22 cellular contexts compared by ENCODE assay signal in the genomic region with DNA sequence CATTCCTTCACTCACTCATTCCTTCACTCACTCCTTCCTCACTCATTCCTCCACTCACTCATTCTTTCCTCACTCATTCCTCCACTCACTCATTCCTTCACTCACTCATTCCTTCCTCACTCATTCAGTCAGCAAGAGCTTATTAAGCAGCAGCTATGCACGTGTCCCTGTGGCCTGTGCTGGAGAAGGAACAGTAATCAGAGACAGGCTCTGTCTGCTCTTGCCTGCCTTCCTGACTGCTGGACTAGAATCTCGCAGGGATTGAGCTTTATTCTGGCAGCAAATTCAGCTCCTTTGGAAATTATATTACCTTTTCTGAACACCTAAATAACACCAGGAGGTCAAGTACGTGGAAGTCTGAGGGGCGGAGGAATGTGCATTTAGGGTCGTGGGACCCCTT.
DNase-seq lines count a peak whose midpoint lies in the region; ATAC-seq and TF ChIP-seq lines count a peak whose summit lies in the region.
"Had no signal": no experiment of that assay in that cellular context is flagged by ENCODE, and none has a peak within 500 bp of the region (broad histone marks: within the 10 kb centered on the region; RNA-seq: fewer than 3 reads in every experiment).

No MANE protein-coding gene starts in this region.

- H4K91ac ChIP-seq in neuronal stem cell (ENCODE audit: low read depth, low read length, poor library complexity), result no peak overlapping the region

- H2AFZ ChIP-seq in neuronal stem cell (ENCODE audit: low read length), result no peak overlapping the region
- H2AFZ ChIP-seq: GM23338 had no signal

- H2BK12ac ChIP-seq in neuronal stem cell (ENCODE audit: low read length), result no peak overlapping the region

- H3K36me3 ChIP-seq in HEK293 (ENCODE audit: control insufficient read depth in 2 of 2, insufficient read depth in 1 of 2, low read length in 2 of 2), result no peaks in the 10 kb centered on the region
- H3K36me3 ChIP-seq in neuronal stem cell (replicated peaks in 1 of 2; ENCODE audit: control insufficient read depth in 2 of 2, insufficient read depth in 2 of 2, low read length in 2 of 2), result no peaks in the 10 kb centered on the region
- H3K36me3 ChIP-seq in gastrocnemius medialis, result no peaks in the 10 kb centered on the region
- H3K36me3 ChIP-seq in skeletal muscle tissue (ENCODE audit: control insufficient read depth in 3 of 3, insufficient read depth in 3 of 3, low read length in 3 of 3), result no peaks in the 10 kb centered on the region
- H3K36me3 ChIP-seq: BE2C; BLaER1 treated with 17β-estradiol and CSF1 and Interleukin-3, amounts not matched to agents 10 nM and 100 nM had no signal

- POLR2A ChIA-PET in HEK293 (lab: Yijun Ruan, JAX), result no interaction called here

- H3K4me1 ChIP-seq in HEK293 (ENCODE audit: control insufficient read depth, insufficient read depth, low read length), result no peaks in the 10 kb centered on the region
- peaks cover 3 to 20% of the 10 kb centered on the region in 2 donors for H3K4me1 ChIP-seq in neuronal stem cell (ENCODE audit: control insufficient read depth in 2 of 2, insufficient read depth in 1 of 2, low read depth in 1 of 2, low read length in 2 of 2)
- peaks cover 39 to 40% of the 10 kb centered on the region in 2 donors for H3K4me1 ChIP-seq in gastrocnemius medialis
- H3K4me1 ChIP-seq in skeletal muscle tissue (ENCODE audit: control insufficient read depth in 3 of 3, insufficient read depth in 3 of 3, low read length in 3 of 3), result peaks cover 30 to 40% (median 36%) of the 10 kb centered on the region in 3 donors

- no peak overlapping the region for H3K23ac ChIP-seq in neuronal stem cell (ENCODE audit: low read depth, low read length, poor library complexity)

- no peak overlapping the region for H4K8ac ChIP-seq in neuronal stem cell (ENCODE audit: low read depth, low read length)

- H3K18ac ChIP-seq in neuronal stem cell (ENCODE audit: low read length), result no peak overlapping the region

- H3K4ac ChIP-seq in neuronal stem cell (ENCODE audit: low read length), result no peak overlapping the region

- no peak overlapping the region for H3K4me3 ChIP-seq in HEK293 (ENCODE audit: low read depth, low read length)
- no peak overlapping the region for H3K4me3 ChIP-seq in neuronal stem cell (ENCODE audit: low read length in 2 of 2)
- H3K4me3 ChIP-seq in gastrocnemius medialis, result peak overlapping the region; percentile 24 to 43 (median 30)
- H3K4me3 ChIP-seq in skeletal muscle tissue (ENCODE audit: low read length in 3 of 3), result peak overlapping the region; percentile 51 to 60 (median 58)
- H3K4me3 ChIP-seq: A549; BLaER1 treated with 17β-estradiol and CSF1 and Interleukin-3, amounts not matched to agents 10 nM and 100 nM; GM23338 had no signal

- no peak overlapping the region for H3K9ac ChIP-seq in neuronal stem cell (ENCODE audit: low read depth, low read length, poor library complexity)
- H3K9ac ChIP-seq in skeletal muscle tissue (ENCODE audit: low read depth in 1 of 3, low read length in 3 of 3), result peak overlapping the region; percentile 46 to 85 (median 75)
- H3K9ac ChIP-seq: BLaER1 treated with 17β-estradiol and CSF1 and Interleukin-3, amounts not matched to agents 10 nM and 100 nM had no signal

- H3K9me3 ChIP-seq in HEK293 (ENCODE audit: control insufficient read depth, insufficient read depth, low read depth, low read length) (no peaks in the 10 kb centered on the region), neuronal stem cell (replicated peaks in 1 of 2; ENCODE audit: control insufficient read depth in 2 of 2, insufficient read depth in 1 of 2, low read depth in 1 of 2, low read length in 2 of 2) (peaks cover 7 to 11% of the 10 kb centered on the region in 2 donors), gastrocnemius medialis (no peaks in the 10 kb centered on the region), skeletal muscle tissue (ENCODE audit: control insufficient read depth in 3 of 3, low read length in 3 of 3) (peaks cover 0 to 4% (median 0%) of the 10 kb centered on the region in 3 donors)
- H3K9me3 ChIP-seq: A549, BE2C had no signal

- CTCF ChIA-PET in HEK293 (lab: Yijun Ruan, JAX), result interaction anchor here (0.7 kb wide), 2 partner anchors 17 to 1002 kb away, joined by 3 to 4 read pairs; no protein-coding TSS in a partner anchor

- no peaks in the 10 kb centered on the region for H3K79me1 ChIP-seq in neuronal stem cell (ENCODE audit: low read depth, low read length)

- ATAC-seq in gastrocnemius medialis (peak; percentile 44 to 46), GM18511 (IDR thresholded peaks at IDR 0.05; ENCODE audit: unreplicated experiment) (no peak)
- ATAC-seq: A549, GM23338, HCT116 had no signal

- H3K4me2 ChIP-seq in neuronal stem cell (ENCODE audit: insufficient read depth, low read length, poor library complexity, severe bottlenecking), result no peak overlapping the region
- H3K4me2 ChIP-seq: A549, GM23338 had no signal

- no peak overlapping the region for H3K14ac ChIP-seq in neuronal stem cell (ENCODE audit: low read length)

- H3K27me3 ChIP-seq in neuronal stem cell (ENCODE audit: control insufficient read depth in 3 of 3, insufficient read depth in 3 of 3, low read depth in 1 of 3, low read length in 3 of 3) (no peaks in the 10 kb centered on the region), gastrocnemius medialis (no peaks in the 10 kb centered on the region), skeletal muscle tissue (ENCODE audit: control insufficient read depth in 3 of 3, insufficient read depth in 3 of 3, low read length in 3 of 3) (no peaks in the 10 kb centered on the region)
- H3K27me3 ChIP-seq: BE2C; BLaER1 treated with 17β-estradiol and CSF1 and Interleukin-3, amounts not matched to agents 10 nM and 100 nM had no signal

- WGBS in neuronal stem cell (ENCODE audit: extremely low coverage in 2 of 2, insufficient read length in 2 of 2, insufficient replicate concordance in 1 of 2), 2 donors, result no CpG with 5 or more reads among the region's 5 CpGs

- TF ChIP-seq CTCF in HEK293 (tag by site-specific recombination; IDR thresholded peaks at IDR 0.05), result no peak
- TF ChIP-seq CTCF in gastrocnemius medialis (IDR thresholded peaks at IDR 0.05 in 4 of 5, conservative IDR thresholded peaks at IDR 0.05 in 1 of 5), result no peak

- H2BK15ac ChIP-seq in neuronal stem cell (ENCODE audit: low read length), result no peak overlapping the region

- intact Hi-C loops in gastrocnemius medialis (cut with DNase I; ENCODE audit: low total_unique reads), result no loop called here

- no peak for DNase-seq in neuronal stem cell (ENCODE audit: low spot score)
- DNase-seq in gastrocnemius medialis, result no peak
- DNase-seq in iPS-NIHi7 (ENCODE audit: extremely low spot score), result no peak
- DNase-seq in NCI-H1694 (lab: John Stamatoyannopoulos, UW), result no peak
- DNase-seq: 8988T; ACHN; AML-193; BE2C; Calu3; CD4-positive, alpha-beta T cell; CD8-positive, alpha-beta memory T cell; DMS53; DMS79 treated with DMSO at 0.1 percent for 48 hours; H9; HFFc6 had no signal

- in situ Hi-C loops in gastrocnemius medialis (cut with MboI; ENCODE audit: low sequenced_read_pairs in 4 of 4), result loop anchor here in 2 of 4 donors (25.0 kb wide), 1 partner anchor 1325 kb away; a partner anchor contains a TSS

- H3K27ac ChIP-seq in HEK293 (ENCODE audit: extremely low read depth, low read depth, low read length), result no peak overlapping the region
- H3K27ac ChIP-seq in neuronal stem cell (replicated peaks; ENCODE audit: low read length), result no peak overlapping the region
- peak overlapping the region; percentile 71 to 90 (median 84) for H3K27ac ChIP-seq in gastrocnemius medialis
- peak overlapping the region; percentile 78 for H3K27ac ChIP-seq in skeletal muscle tissue (ENCODE audit: low read depth, low read length)
- H3K27ac ChIP-seq: BLaER1 treated with 17β-estradiol and CSF1 and Interleukin-3, amounts not matched to agents 10 nM and 100 nM had no signal

- H2BK120ac ChIP-seq in neuronal stem cell (ENCODE audit: low read depth, low read length), result no peak overlapping the region

- H2AK5ac ChIP-seq in neuronal stem cell (ENCODE audit: low read depth, low read length), result peak overlapping the region; percentile 94

- H2BK5ac ChIP-seq in neuronal stem cell (ENCODE audit: low read length), result peak overlapping the region; percentile 84

- no peak for TF ChIP-seq POLR2A in gastrocnemius medialis (IDR thresholded peaks at IDR 0.05)

TF ChIP-seq in HEK293, 187 proteins besides CTCF, POLR2A, EP300 and RAD21:
- TF ChIP-seq ZNF366 (tag by site-specific recombination; conservative IDR thresholded peaks at IDR 0.05), result 0 out of 2 replicates have a peak, but pooled peaks have one; percentile 17
- TF ChIP-seq, protein P1, sequence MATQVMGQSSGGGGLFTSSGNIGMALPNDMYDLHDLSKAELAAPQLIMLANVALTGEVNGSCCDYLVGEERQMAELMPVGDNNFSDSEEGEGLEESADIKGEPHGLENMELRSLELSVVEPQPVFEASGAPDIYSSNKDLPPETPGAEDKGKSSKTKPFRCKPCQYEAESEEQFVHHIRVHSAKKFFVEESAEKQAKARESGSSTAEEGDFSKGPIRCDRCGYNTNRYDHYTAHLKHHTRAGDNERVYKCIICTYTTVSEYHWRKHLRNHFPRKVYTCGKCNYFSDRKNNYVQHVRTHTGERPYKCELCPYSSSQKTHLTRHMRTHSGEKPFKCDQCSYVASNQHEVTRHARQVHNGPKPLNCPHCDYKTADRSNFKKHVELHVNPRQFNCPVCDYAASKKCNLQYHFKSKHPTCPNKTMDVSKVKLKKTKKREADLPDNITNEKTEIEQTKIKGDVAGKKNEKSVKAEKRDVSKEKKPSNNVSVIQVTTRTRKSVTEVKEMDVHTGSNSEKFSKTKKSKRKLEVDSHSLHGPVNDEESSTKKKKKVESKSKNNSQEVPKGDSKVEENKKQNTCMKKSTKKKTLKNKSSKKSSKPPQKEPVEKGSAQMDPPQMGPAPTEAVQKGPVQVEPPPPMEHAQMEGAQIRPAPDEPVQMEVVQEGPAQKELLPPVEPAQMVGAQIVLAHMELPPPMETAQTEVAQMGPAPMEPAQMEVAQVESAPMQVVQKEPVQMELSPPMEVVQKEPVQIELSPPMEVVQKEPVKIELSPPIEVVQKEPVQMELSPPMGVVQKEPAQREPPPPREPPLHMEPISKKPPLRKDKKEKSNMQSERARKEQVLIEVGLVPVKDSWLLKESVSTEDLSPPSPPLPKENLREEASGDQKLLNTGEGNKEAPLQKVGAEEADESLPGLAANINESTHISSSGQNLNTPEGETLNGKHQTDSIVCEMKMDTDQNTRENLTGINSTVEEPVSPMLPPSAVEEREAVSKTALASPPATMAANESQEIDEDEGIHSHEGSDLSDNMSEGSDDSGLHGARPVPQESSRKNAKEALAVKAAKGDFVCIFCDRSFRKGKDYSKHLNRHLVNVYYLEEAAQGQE (tag by site-specific recombination; IDR thresholded peaks at IDR 0.05), result no peak
TF ChIP-seq in HEK293: peak in this region for 1.

Comparison
In these comparisons a context has a peak if more than half of its experiments do, and no peak if none do; other contexts are left out.
1. H3K27ac ChIP-seq: peak in gastrocnemius medialis (4 of 4) and skeletal muscle tissue (single experiment); none in HEK293 (single experiment) and neuronal stem cell (single experiment).
2. H3K4me3 ChIP-seq: peak in gastrocnemius medialis (4 of 4) and skeletal muscle tissue (3 of 3); none in HEK293 (single experiment) and neuronal stem cell (0 of 2).